Comparison of ENCODE assay signal across 17 cellular contexts in genomic region chr1:26050255-26050640, GRCh38. TPM values are rescaled to one million over a fixed set of nuclear protein-coding genes. Genes with fewer than 3 reads are reported as not detected.
DNase-seq lines count a peak whose midpoint lies in the region; ATAC-seq, FAIRE-seq and TF ChIP-seq lines count a peak whose summit lies in the region.
"Had no signal": no experiment of that assay in that cellular context is flagged by ENCODE, and none has a peak within 500 bp of the region (broad histone marks: within the 10 kb centered on the region; RNA-seq: fewer than 3 reads in every experiment).

No MANE protein-coding gene starts in this region.

- BruUV-seq in K562 (replicated peaks; lab: Mats Ljungman, UMichigan): no TSS peak

- peaks cover 0 to 42% (median 9%) of the 10 kb centered on the region in 12 donors for H3K4me1 ChIP-seq in heart left ventricle
- peaks cover 25 to 31% of the 10 kb centered on the region in 2 experiments for H3K4me1 ChIP-seq in K562 (replicated peaks in 1 of 2; ENCODE audit: control insufficient read depth in 2 of 2, insufficient read depth in 2 of 2, low read length in 2 of 2)
- H3K4me1 ChIP-seq in skeletal muscle tissue (ENCODE audit: control insufficient read depth in 3 of 3, insufficient read depth in 3 of 3, low read length in 3 of 3): peaks cover 0 to 43% (median 32%) of the 10 kb centered on the region in 3 donors

- H3K9ac ChIP-seq in K562 (ENCODE audit: insufficient read depth in 1 of 2, low read depth in 2 of 2, low read length in 2 of 2) (no peak overlapping the region; a peak in 1 of 4 replicates), skeletal muscle tissue (ENCODE audit: low read depth in 1 of 3, low read length in 3 of 3) (peak overlapping the region in 1 of 3 donors; percentile 23)
- H3K9ac ChIP-seq: BLaER1, GM23248 had no signal

- H3K4me3 Mint-ChIP-seq in nephron progenitor cell: peak overlapping the region; percentile 6
- H3K4me3 Mint-ChIP-seq: CD8-positive, alpha-beta memory T cell had no signal

- peaks cover 87% of the 10 kb centered on the region for H3K27me3 Mint-ChIP-seq in nephron progenitor cell (ENCODE audit: low read depth, poor library complexity)

- H3K9me3 ChIP-seq in heart left ventricle: no peaks in the 10 kb centered on the region
- no peaks in the 10 kb centered on the region for H3K9me3 ChIP-seq in K562 (replicated peaks; ENCODE audit: control insufficient read depth, insufficient read depth, low read depth, low read length)
- H3K9me3 ChIP-seq in skeletal muscle tissue (ENCODE audit: control insufficient read depth in 3 of 3, low read length in 3 of 3): no peaks in the 10 kb centered on the region
- H3K9me3 ChIP-seq: BLaER1 had no signal

- H3K36me3 Mint-ChIP-seq in nephron progenitor cell (ENCODE audit: low read depth): no peaks in the 10 kb centered on the region
- H3K36me3 Mint-ChIP-seq: CD8-positive, alpha-beta memory T cell had no signal

- H4K20me1 ChIP-seq in K562 (replicated peaks; ENCODE audit: control insufficient read depth, insufficient read depth, low read length): no peaks in the 10 kb centered on the region
- H4K20me1 ChIP-seq: BLaER1 had no signal

- H3K4me1 Mint-ChIP-seq in nephron progenitor cell: peaks cover 25% of the 10 kb centered on the region

- no peak for DNase-seq in heart left ventricle
- no peak for DNase-seq in left cardiac atrium
- DNase-seq in K562 (ENCODE audit: extremely low read depth in 1 of 4, low spot score in 3 of 4): no peak
- no peak for DNase-seq in nephron progenitor cell
- no peak for DNase-seq in iPS-NIHi11 (ENCODE audit: low spot score)
- DNase-seq: 8988T; AML-193; CD8-positive, alpha-beta memory T cell; DMS53 had no signal

- intact Hi-C loops in heart left ventricle (cut with DNase I): no loop called here
- intact Hi-C loops in left cardiac atrium (cut with DNase I): no loop called here
- intact Hi-C loops in K562 (cut with micrococcal nuclease): no loop called here

- H3K27ac ChIP-seq in heart left ventricle (peak overlapping the region in 9 of 12 donors; percentile 2 to 71 (median 57)), K562 (ENCODE audit: extremely low read depth, low read depth, low read length) (peak overlapping the region; percentile 6; the same call in 1 of the 3 replicates), skeletal muscle tissue (ENCODE audit: low read depth, low read length) (peak overlapping the region; percentile 78)
- H3K27ac ChIP-seq: BLaER1, GM23248 had no signal

- in situ Hi-C loops in K562 (cut with MboI): no loop called here

- H3K36me3 ChIP-seq in heart left ventricle (peaks cover 0 to 49% (median 15%) of the 10 kb centered on the region in 9 donors), K562 (ENCODE audit: control insufficient read depth, insufficient read depth, low read length) (no peaks in the 10 kb centered on the region), skeletal muscle tissue (ENCODE audit: control insufficient read depth in 3 of 3, insufficient read depth in 3 of 3, low read length in 3 of 3) (peaks cover 28 to 31% (median 31%) of the 10 kb centered on the region in 3 donors)
- H3K36me3 ChIP-seq: BLaER1 had no signal

- no peak for FAIRE-seq in K562 (lab: Jason Lieb, UNC)
- FAIRE-seq: H54 had no signal

- CTCF ChIA-PET in K562 (lab: Yijun Ruan, JAX; ENCODE audit: low intra/inter-chr PET ratio): interaction anchor here (0.6 kb wide), 1 partner anchor 14 kb away, joined by 4 read pairs; no protein-coding TSS in a partner anchor

- WGBS in heart left ventricle, 4 donors: 71 to 76% (median 73%) methylated on average over 6 of the region's 6 CpGs
- 72% methylated on average over 6 of the region's 6 CpGs for WGBS in K562 (ENCODE audit: insufficient coverage, low coverage, missing lambda C conversion rate)

- no peak overlapping the region for H3K4me2 ChIP-seq in K562 (ENCODE audit: insufficient read depth, low read length)
- H3K4me2 ChIP-seq: BLaER1 had no signal

- ATAC-seq in heart left ventricle (peak in 1 of 4 donors; percentile 5), left cardiac atrium (no peak), K562 (no peak), HG03108 (IDR thresholded peaks at IDR 0.05; ENCODE audit: unreplicated experiment) (no peak), HG02938 (IDR thresholded peaks at IDR 0.05; ENCODE audit: unreplicated experiment) (no peak)
- ATAC-seq: HCT116 had no signal

- H3K4me3 ChIP-seq in heart left ventricle (no peak overlapping the region), K562 (no peak overlapping the region), skeletal muscle tissue (ENCODE audit: low read length in 3 of 3) (no peak overlapping the region)
- H3K4me3 ChIP-seq: BLaER1, GM23248 had no signal

- H3K27ac Mint-ChIP-seq in nephron progenitor cell: no peak overlapping the region

- POLR2A ChIA-PET in K562 (lab: Yijun Ruan, JAX): interaction anchor here (1.0 kb wide), 2 partner anchors 15 to 36 kb away, joined by 3 read pairs; no protein-coding TSS in a partner anchor

- TF ChIP-seq RAD21 in K562 (CRISPR knock-in tag; conservative IDR thresholded peaks at IDR 0.05 in 1 of 2, IDR thresholded peaks at IDR 0.05 in 1 of 2): no peak

- no peak for TF ChIP-seq EP300 in K562 (IDR thresholded peaks at IDR 0.05; ENCODE audit: low read length)

- H2AFZ ChIP-seq in K562 (ENCODE audit: low read depth, low read length): peak overlapping the region; percentile 80
- H2AFZ ChIP-seq: GM23248 had no signal

- no peaks in the 10 kb centered on the region for H3K9me1 ChIP-seq in K562 (ENCODE audit: control insufficient read depth, insufficient read depth, low read length)

- TF ChIP-seq POLR2A in heart left ventricle (IDR thresholded peaks at IDR 0.05) (no peak), K562 (conservative IDR thresholded peaks at IDR 0.05) (no peak)

- no peaks in the 10 kb centered on the region for H3K79me2 ChIP-seq in K562 (ENCODE audit: control insufficient read depth, insufficient read depth, low read length)

- peaks cover 7 to 52% (median 19%) of the 10 kb centered on the region in 9 donors for H3K27me3 ChIP-seq in heart left ventricle
- no peaks in the 10 kb centered on the region for H3K27me3 ChIP-seq in K562 (ENCODE audit: control insufficient read depth in 2 of 2, insufficient read depth in 2 of 2, low read length in 2 of 2)
- H3K27me3 ChIP-seq in skeletal muscle tissue (ENCODE audit: control insufficient read depth in 3 of 3, insufficient read depth in 3 of 3, low read length in 3 of 3): peaks cover 0 to 13% (median 8%) of the 10 kb centered on the region in 3 donors

- TF ChIP-seq CTCF in heart left ventricle (IDR thresholded peaks at IDR 0.05): no peak
- no peak for TF ChIP-seq CTCF in K562 (IDR thresholded peaks at IDR 0.05 in 2 of 3, conservative IDR thresholded peaks at IDR 0.05 in 1 of 3; ENCODE audit: insufficient read depth in 2 of 3, low read depth in 1 of 3, low read length in 3 of 3)
- no peak for TF ChIP-seq CTCF in nephron progenitor cell (IDR thresholded peaks at IDR 0.05)

- H3K9me3 Mint-ChIP-seq in nephron progenitor cell: no peaks in the 10 kb centered on the region
- H3K9me3 Mint-ChIP-seq: CD8-positive, alpha-beta memory T cell had no signal

RNA-seq across cellular contexts. Expression of gene SLC30A2, which starts 4.3 kb away (rescaled TPM):
- total RNA-seq in heart left ventricle: 10 to 100 TPM in 4 of 9 donors, 1 to 10 TPM in 5; 2.9 to 18.0 (median 6.5) TPM
- 1 to 10 TPM; 3.4 to 3.7 TPM for polyA plus RNA-seq in heart left ventricle
- total RNA-seq in left cardiac atrium: 1 to 10 TPM in 1 of 2 donors, under 1 TPM in 1; 0.32 to 1.0 TPM
- total RNA-seq in K562 (2011; cell fraction: chromatin; rRNA removed; ENCODE audit: low replicate concordance): 0.42 TPM in 1 of 2 replicates, not detected in the other
- 0.33 and 0.53 TPM in 2 replicates for total RNA-seq in K562 (2011; cell fraction: nucleolus; rRNA removed)
- 0.51 TPM in 1 of 2 replicates, not detected in the other for total RNA-seq in K562 (2011; cell fraction: nucleoplasm; rRNA removed)
- total RNA-seq in K562 (2014; rRNA removed): 0.18 TPM in 1 of 2 replicates, not detected in the other
- total RNA-seq in K562 (2014; rRNA removed; fragmentation: Illumina TruSeq; extraction: Trizol): not detected in 2 replicates
- not detected in 2 replicates for total RNA-seq in K562 (2015; rRNA removed; fragmentation: Illumina TruSeq; extraction: Trizol)
- total RNA-seq in K562 (2021): 0.11 and 0.13 TPM in 2 replicates
- polyA plus RNA-seq in K562 (2011; rRNA removed): 0.07 and 0.08 TPM in 2 replicates
- 0.19 and 0.22 TPM in 2 replicates for polyA plus RNA-seq in K562 (2011; cell fraction: cytosol; rRNA removed)
- 0.10 TPM in 2 replicates for polyA plus RNA-seq in K562 (2011; cell fraction: nucleus; rRNA removed)
- 0.03 and 0.32 TPM in 2 replicates for polyA plus RNA-seq in K562 (2012)
- polyA plus RNA-seq in K562 (2014; fragmentation: Illumina TruSeq; extraction: Trizol): 0.07 TPM in 1 of 2 replicates, not detected in the other
- under 1 TPM; 0.01 to 0.06 TPM for polyA plus RNA-seq in K562 (2014; fragmentation: Nextera tagmentation; extraction: Ambion mirVana)
- 0.03 TPM in 1 of 2 replicates, not detected in the other for polyA plus RNA-seq in K562 (2014; rRNA removed)
- 0.21 TPM in 1 of 2 replicates, not detected in the other for polyA minus RNA-seq in K562 (2011; rRNA and poly(A)+ RNA removed)
- not detected in 2 replicates for polyA minus RNA-seq in K562 (2011; cell fraction: cytosol; rRNA and poly(A)+ RNA removed)
- polyA minus RNA-seq in K562 (2011; cell fraction: nucleus; rRNA and poly(A)+ RNA removed): 0.13 TPM in 1 of 2 replicates, not detected in the other
- under 0.01 TPM for total RNA-seq in skeletal muscle tissue
- total RNA-seq: CD8-positive, alpha-beta memory T cell; GM23248; HT1080 had no signal
- polyA plus RNA-seq: CD8-positive, alpha-beta memory T cell had no signal

RNA-seq across cellular contexts. Expression of gene TRIM63, which starts 17.2 kb away (rescaled TPM):
- total RNA-seq in heart left ventricle: 100 to 1,000 TPM; 136 to 598 (median 196) TPM
- 100 to 1,000 TPM; 277 to 444 TPM for polyA plus RNA-seq in heart left ventricle
- total RNA-seq in left cardiac atrium: 100 to 1,000 TPM; 101 to 219 TPM
- 0.74 and 0.77 TPM in 2 replicates for total RNA-seq in K562 (2011; cell fraction: chromatin; rRNA removed; ENCODE audit: low replicate concordance)
- total RNA-seq in K562 (2011; cell fraction: nucleolus; rRNA removed): 0.26 and 0.67 TPM in 2 replicates
- 0.44 and 0.99 TPM in 2 replicates for total RNA-seq in K562 (2011; cell fraction: nucleoplasm; rRNA removed)
- total RNA-seq in K562 (2014; rRNA removed): 0.24 and 0.50 TPM in 2 replicates
- total RNA-seq in K562 (2014; rRNA removed; fragmentation: Illumina TruSeq; extraction: Trizol): 0.32 and 0.36 TPM in 2 replicates
- total RNA-seq in K562 (2015; rRNA removed; fragmentation: Illumina TruSeq; extraction: Trizol): 0.19 and 0.22 TPM in 2 replicates
- total RNA-seq in K562 (2021): 0.16 and 0.44 TPM in 2 replicates
- polyA plus RNA-seq in K562 (2011; rRNA removed): 0.42 and 0.57 TPM in 2 replicates
- 0.31 and 0.43 TPM in 2 replicates for polyA plus RNA-seq in K562 (2011; cell fraction: cytosol; rRNA removed)
- 0.41 and 0.65 TPM in 2 replicates for polyA plus RNA-seq in K562 (2011; cell fraction: nucleus; rRNA removed)
- 0.38 and 0.60 TPM in 2 replicates for polyA plus RNA-seq in K562 (2012)
- polyA plus RNA-seq in K562 (2014; fragmentation: Illumina TruSeq; extraction: Trizol): 0.28 and 0.48 TPM in 2 replicates
- polyA plus RNA-seq in K562 (2014; fragmentation: Nextera tagmentation; extraction: Ambion mirVana): under 1 TPM; 0.08 to 0.10 TPM
- 0.22 and 0.40 TPM in 2 replicates for polyA plus RNA-seq in K562 (2014; rRNA removed)
- polyA minus RNA-seq in K562 (2011; rRNA and poly(A)+ RNA removed): 0.28 and 0.54 TPM in 2 replicates
- polyA minus RNA-seq in K562 (2011; cell fraction: cytosol; rRNA and poly(A)+ RNA removed): not detected in 2 replicates
- polyA minus RNA-seq in K562 (2011; cell fraction: nucleus; rRNA and poly(A)+ RNA removed): 0.27 and 0.33 TPM in 2 replicates
- 30.3 TPM for total RNA-seq in skeletal muscle tissue
- total RNA-seq: CD8-positive, alpha-beta memory T cell; GM23248; HT1080 had no signal
- polyA plus RNA-seq: CD8-positive, alpha-beta memory T cell; GM23248 had no signal

RNA-seq across cellular contexts. Expression of gene EXTL1, which starts 28.7 kb away (rescaled TPM):
- total RNA-seq in heart left ventricle: 10 to 100 TPM in 2 of 9 donors, 1 to 10 TPM in 7; 1.8 to 17.5 (median 4.1) TPM
- polyA plus RNA-seq in heart left ventricle: 1 to 10 TPM; 1.2 to 5.7 TPM
- 1 to 10 TPM; 1.3 to 3.2 TPM for total RNA-seq in left cardiac atrium
- 0.58 TPM in 1 of 2 replicates, not detected in the other for total RNA-seq in K562 (2011; cell fraction: chromatin; rRNA removed; ENCODE audit: low replicate concordance)
- total RNA-seq in K562 (2011; cell fraction: nucleolus; rRNA removed): 1.5 and 2.0 TPM in 2 replicates
- total RNA-seq in K562 (2011; cell fraction: nucleoplasm; rRNA removed): 0.95 and 1.9 TPM in 2 replicates
- 0.12 and 0.23 TPM in 2 replicates for total RNA-seq in K562 (2014; rRNA removed)
- total RNA-seq in K562 (2014; rRNA removed; fragmentation: Illumina TruSeq; extraction: Trizol): 0.04 TPM in 1 of 2 replicates, not detected in the other
- total RNA-seq in K562 (2015; rRNA removed; fragmentation: Illumina TruSeq; extraction: Trizol): 0.07 and 0.08 TPM in 2 replicates
- 0.13 and 0.16 TPM in 2 replicates for total RNA-seq in K562 (2021)
- polyA plus RNA-seq in K562 (2011; rRNA removed): 0.07 and 0.11 TPM in 2 replicates
- polyA plus RNA-seq in K562 (2011; cell fraction: cytosol; rRNA removed): 0.07 and 0.13 TPM in 2 replicates
- polyA plus RNA-seq in K562 (2011; cell fraction: nucleus; rRNA removed): 0.28 and 0.32 TPM in 2 replicates
- 0.13 and 0.68 TPM in 2 replicates for polyA plus RNA-seq in K562 (2012)
- 0.06 TPM in 1 of 2 replicates, not detected in the other for polyA plus RNA-seq in K562 (2014; fragmentation: Illumina TruSeq; extraction: Trizol)
- not detected for polyA plus RNA-seq in K562 (2014; fragmentation: Nextera tagmentation; extraction: Ambion mirVana)
- polyA plus RNA-seq in K562 (2014; rRNA removed): 0.09 and 0.16 TPM in 2 replicates
- 0.11 and 0.18 TPM in 2 replicates for polyA minus RNA-seq in K562 (2011; rRNA and poly(A)+ RNA removed)
- 0.29 and 0.55 TPM in 2 replicates for polyA minus RNA-seq in K562 (2011; cell fraction: cytosol; rRNA and poly(A)+ RNA removed)
- polyA minus RNA-seq in K562 (2011; cell fraction: nucleus; rRNA and poly(A)+ RNA removed): 1.3 and 2.3 TPM in 2 replicates
- 0.52 TPM for total RNA-seq in skeletal muscle tissue
- total RNA-seq: CD8-positive, alpha-beta memory T cell; HT1080 had no signal
- polyA plus RNA-seq: CD8-positive, alpha-beta memory T cell had no signal

RNA-seq across cellular contexts. Expression of gene PAFAH2, which starts 52.4 kb away (rescaled TPM):
- total RNA-seq in heart left ventricle: 10 to 100 TPM in 4 of 9 donors, 1 to 10 TPM in 5; 5.8 to 18.6 (median 9.7) TPM
- polyA plus RNA-seq in heart left ventricle: 1 to 10 TPM; 5.9 to 7.6 TPM
- total RNA-seq in left cardiac atrium: 1 to 10 TPM; 5.5 to 6.8 TPM
- total RNA-seq in K562 (2011; cell fraction: chromatin; rRNA removed; ENCODE audit: low replicate concordance): 9.2 and 10.7 TPM in 2 replicates
- total RNA-seq in K562 (2011; cell fraction: nucleolus; rRNA removed): 7.3 and 7.8 TPM in 2 replicates
- 6.4 and 7.5 TPM in 2 replicates for total RNA-seq in K562 (2011; cell fraction: nucleoplasm; rRNA removed)
- total RNA-seq in K562 (2014; rRNA removed): 5.5 and 6.5 TPM in 2 replicates
- total RNA-seq in K562 (2014; rRNA removed; fragmentation: Illumina TruSeq; extraction: Trizol): 6.4 and 6.8 TPM in 2 replicates
- 6.3 and 6.4 TPM in 2 replicates for total RNA-seq in K562 (2015; rRNA removed; fragmentation: Illumina TruSeq; extraction: Trizol)
- 4.7 and 5.9 TPM in 2 replicates for total RNA-seq in K562 (2021)
- 7.5 and 10.9 TPM in 2 replicates for polyA plus RNA-seq in K562 (2011; rRNA removed)
- polyA plus RNA-seq in K562 (2011; cell fraction: cytosol; rRNA removed): 6.0 and 7.6 TPM in 2 replicates
- 6.5 and 9.1 TPM in 2 replicates for polyA plus RNA-seq in K562 (2011; cell fraction: nucleus; rRNA removed)
- 4.5 and 7.8 TPM in 2 replicates for polyA plus RNA-seq in K562 (2012)
- 7.0 and 8.7 TPM in 2 replicates for polyA plus RNA-seq in K562 (2014; fragmentation: Illumina TruSeq; extraction: Trizol)
- 1 to 10 TPM; 4.2 to 7.0 TPM for polyA plus RNA-seq in K562 (2014; fragmentation: Nextera tagmentation; extraction: Ambion mirVana)
- 6.0 and 6.9 TPM in 2 replicates for polyA plus RNA-seq in K562 (2014; rRNA removed)
- 8.3 and 11.1 TPM in 2 replicates for polyA minus RNA-seq in K562 (2011; rRNA and poly(A)+ RNA removed)
- 4.3 and 7.0 TPM in 2 replicates for polyA minus RNA-seq in K562 (2011; cell fraction: cytosol; rRNA and poly(A)+ RNA removed)
- 4.0 and 5.7 TPM in 2 replicates for polyA minus RNA-seq in K562 (2011; cell fraction: nucleus; rRNA and poly(A)+ RNA removed)
- total RNA-seq in skeletal muscle tissue: 33.9 TPM

Comparison
In these comparisons a context has a peak if more than half of its experiments do, and no peak if none do; other contexts are left out.
1. H3K27ac ChIP-seq: peak in every context shown above with its lines; median percentile 78 in skeletal muscle tissue; 57 in heart left ventricle; 6 in K562.
2. RNA of gene TRIM63, which starts 17.2 kb away (total RNA-seq): 101 to 219 TPM in left cardiac atrium, 136 to 598 TPM in heart left ventricle and 30.3 TPM in skeletal muscle tissue (single experiment); 0.16 to 0.99 TPM in K562; every median in the first group is over 10 times any median in the second.